In genomic region chr12:26112703-26113147, GRCh38 we compare ENCODE assay signal across 10 cellular contexts. TPM values are rescaled to one million over a fixed set of nuclear protein-coding genes. Genes with fewer than 3 reads are reported as not detected.
A peak's percentile ranks its signal among the peaks of the same experiment; 100 is the strongest.
DNase-seq lines count a peak whose midpoint lies in the region; ATAC-seq, FAIRE-seq and TF ChIP-seq lines count a peak whose summit lies in the region.
"Had no signal": no experiment of that assay in that cellular context is flagged by ENCODE, and none has a peak within 500 bp of the region (broad histone marks: within the 10 kb centered on the region; RNA-seq: fewer than 3 reads in every experiment).

No MANE protein-coding gene starts in this region.

- H3K9me3 ChIP-seq in A549 = no peaks in the 10 kb centered on the region
- H3K9me3 ChIP-seq in SJSA1 (replicated peaks) = no peaks in the 10 kb centered on the region
- H3K9me3 ChIP-seq: esophagus squamous epithelium had no signal

- TF ChIP-seq RAD21 in A549 (conservative IDR thresholded peaks at IDR 0.05 in 1 of 2, IDR thresholded peaks at IDR 0.05 in 1 of 2) = no peak

- H3K4me2 ChIP-seq in A549 = peak overlapping the region; percentile 17; the same call in 1 of the 3 replicates

- no peak overlapping the region for H3K27ac ChIP-seq in A549
- peak overlapping the region; percentile 82 for H3K27ac ChIP-seq in SJSA1
- H3K27ac ChIP-seq in layer of hippocampus (ENCODE audit: low read depth, low read length) = peak overlapping the region; percentile 98

- ATAC-seq in A549 = no peak

- POLR2A ChIA-PET in A549 (lab: Yijun Ruan, JAX) = no interaction called here
- POLR2A ChIA-PET in GM10248 (lab: Yijun Ruan, JAX) = no interaction called here

- H3K36me3 ChIP-seq in SJSA1 = no peaks in the 10 kb centered on the region
- H3K36me3 ChIP-seq: esophagus squamous epithelium had no signal

- H3K27me3 ChIP-seq in SJSA1 (replicated peaks) = no peaks in the 10 kb centered on the region
- H3K27me3 ChIP-seq in layer of hippocampus (ENCODE audit: control insufficient read depth, insufficient read depth, low read length) = no peaks in the 10 kb centered on the region
- H3K27me3 ChIP-seq: esophagus squamous epithelium had no signal

- TF ChIP-seq POLR2A in A549 (IDR thresholded peaks at IDR 0.05; ENCODE audit: low read length) = no peak

- H3K4me1 ChIP-seq in A549 = peaks cover 26% of the 10 kb centered on the region
- peaks cover 41% of the 10 kb centered on the region for H3K4me1 ChIP-seq in SJSA1 (replicated peaks)

- FAIRE-seq in A549 (lab: Jason Lieb, UNC) (no peak), G401.6 (lab: Jason Lieb, UNC) (peak; percentile 99)

- no peak overlapping the region for H3K4me3 ChIP-seq in A549
- no peak overlapping the region for H3K4me3 ChIP-seq in SJSA1

- CTCF ChIA-PET in A549 (lab: Yijun Ruan, JAX) = interaction anchor here (0.5 to 2.2 kb wide), 4 partner anchors 9 to 656 kb away, joined by 3 to 7 read pairs (median 4); no protein-coding TSS in a partner anchor
- CTCF ChIA-PET in GM10248 (lab: Yijun Ruan, JAX) = no interaction called here

- TF ChIP-seq CTCF in A549 (IDR thresholded peaks at IDR 0.05) = no peak
- no peak for TF ChIP-seq CTCF in GM10248 (IDR thresholded peaks at IDR 0.05; ENCODE audit: control extremely low read depth, extremely low read depth, low read depth, missing control alignments)

- TF ChIP-seq EP300 in A549 (IDR thresholded peaks at IDR 0.05) = no peak

- WGBS in A549 (ENCODE audit: missing lambda C conversion rate) = 74% methylated on average over 8 of the region's 8 CpGs

- DNase-seq in A549 (ENCODE audit: low read depth in 1 of 2, low spot score in 1 of 2) (no peak), SJSA1 (ENCODE audit: low read depth in 1 of 2, low spot score in 2 of 2) (peak; percentile 50 to 51), HuH-7.5 (ENCODE audit: low spot score) (no peak), dedifferentiated amniotic fluid mesenchymal stem cell (ENCODE audit: extremely low spot score) (no peak), NCI-H446 (lab: John Stamatoyannopoulos, UW) (no peak), GM10248 (ENCODE audit: extremely low spot score) (no peak)
- DNase-seq: DMS79 treated with DMSO at 0.1 percent for 48 hours, esophagus squamous epithelium had no signal

TF ChIP-seq in A549, 52 proteins besides CTCF, POLR2A, EP300 and RAD21:
- TF ChIP-seq CBX8 (IDR thresholded peaks at IDR 0.05) (no peak), EHMT2 (IDR thresholded peaks at IDR 0.05; ENCODE audit: low read depth) (no peak), FOSL2 (IDR thresholded peaks at IDR 0.05) (no peak), FOSL2 (CRISPR knock-in tag; IDR thresholded peaks at IDR 0.05) (no peak), KDM5A (IDR thresholded peaks at IDR 0.05) (no peak), ZFP36 (IDR thresholded peaks at IDR 0.05; ENCODE audit: borderline replicate concordance, partially characterized antibody) (no peak), HOXB5 (CRISPR knock-in tag; IDR thresholded peaks at IDR 0.05) (no peak), CHD4 (IDR thresholded peaks at IDR 0.05; ENCODE audit: borderline replicate concordance) (no peak), ZSCAN20 (CRISPR knock-in tag; IDR thresholded peaks at IDR 0.05) (no peak), TP53 (CRISPR knock-in tag; IDR thresholded peaks at IDR 0.05) (no peak), JUN (IDR thresholded peaks at IDR 0.05) (no peak), FOXS1 (CRISPR knock-in tag; IDR thresholded peaks at IDR 0.05) (no peak)
- TF ChIP-seq, protein P1, sequence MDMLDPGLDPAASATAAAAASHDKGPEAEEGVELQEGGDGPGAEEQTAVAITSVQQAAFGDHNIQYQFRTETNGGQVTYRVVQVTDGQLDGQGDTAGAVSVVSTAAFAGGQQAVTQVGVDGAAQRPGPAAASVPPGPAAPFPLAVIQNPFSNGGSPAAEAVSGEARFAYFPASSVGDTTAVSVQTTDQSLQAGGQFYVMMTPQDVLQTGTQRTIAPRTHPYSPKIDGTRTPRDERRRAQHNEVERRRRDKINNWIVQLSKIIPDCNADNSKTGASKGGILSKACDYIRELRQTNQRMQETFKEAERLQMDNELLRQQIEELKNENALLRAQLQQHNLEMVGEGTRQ (IDR thresholded peaks at IDR 0.05) = no peak
- TF ChIP-seq, protein P2, sequence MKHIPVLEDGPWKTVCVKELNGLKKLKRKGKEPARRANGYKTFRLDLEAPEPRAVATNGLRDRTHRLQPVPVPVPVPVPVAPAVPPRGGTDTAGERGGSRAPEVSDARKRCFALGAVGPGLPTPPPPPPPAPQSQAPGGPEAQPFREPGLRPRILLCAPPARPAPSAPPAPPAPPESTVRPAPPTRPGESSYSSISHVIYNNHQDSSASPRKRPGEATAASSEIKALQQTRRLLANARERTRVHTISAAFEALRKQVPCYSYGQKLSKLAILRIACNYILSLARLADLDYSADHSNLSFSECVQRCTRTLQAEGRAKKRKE (CRISPR knock-in tag; IDR thresholded peaks at IDR 0.05; ENCODE audit: low read depth) = no peak
- TF ChIP-seq, protein P3, sequence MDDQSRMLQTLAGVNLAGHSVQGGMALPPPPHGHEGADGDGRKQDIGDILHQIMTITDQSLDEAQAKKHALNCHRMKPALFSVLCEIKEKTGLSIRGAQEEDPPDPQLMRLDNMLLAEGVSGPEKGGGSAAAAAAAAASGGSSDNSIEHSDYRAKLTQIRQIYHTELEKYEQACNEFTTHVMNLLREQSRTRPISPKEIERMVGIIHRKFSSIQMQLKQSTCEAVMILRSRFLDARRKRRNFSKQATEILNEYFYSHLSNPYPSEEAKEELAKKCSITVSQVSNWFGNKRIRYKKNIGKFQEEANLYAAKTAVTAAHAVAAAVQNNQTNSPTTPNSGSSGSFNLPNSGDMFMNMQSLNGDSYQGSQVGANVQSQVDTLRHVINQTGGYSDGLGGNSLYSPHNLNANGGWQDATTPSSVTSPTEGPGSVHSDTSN (IDR thresholded peaks at IDR 0.05) = no peak
TF ChIP-seq in A549: peak in this region for 0.

RNA-seq across cellular contexts. Expression of gene BHLHE41, which starts 12.1 kb away (rescaled TPM):
- 0.22 and 0.41 TPM in 2 replicates for polyA plus RNA-seq in A549 (2011; rRNA removed)
- polyA plus RNA-seq in A549 (2012; cell fraction: cytosol; rRNA removed) = 0.09 and 0.17 TPM in 2 replicates
- polyA plus RNA-seq in A549 (2012; cell fraction: nucleus; rRNA removed) = 0.32 and 0.42 TPM in 2 replicates
- polyA plus RNA-seq in A549 (2017; fragmentation: RNase III; extraction: RNeasy Plus Mini Kit Qiagen cat#74134 plus additional on column Dnase treatment) = 0.52 to 1.1 TPM (median 0.81 TPM) in 3 replicates
- not detected in 2 replicates for polyA minus RNA-seq in A549 (2011; rRNA and poly(A)+ RNA removed)
- 36.1 and 69.1 TPM in 2 replicates for total RNA-seq in SJSA1 (2014; rRNA removed; shearing (Covaris generic))

Comparison
In these comparisons a context has a peak if more than half of its experiments do, and no peak if none do; other contexts are left out.
1. DNase-seq: peak in SJSA1 (2 of 2); none in A549 (0 of 2), HuH-7.5 (single experiment), dedifferentiated amniotic fluid mesenchymal stem cell (single experiment), NCI-H446 (0 of 2) and GM10248 (single experiment).
2. H3K27ac ChIP-seq: peak in SJSA1 (single experiment) and layer of hippocampus (single experiment); none in A549 (0 of 2).